1 cellular context compared by ENCODE assay signal in genomic region chr18:75247601-75248421, GRCh38.
TF ChIP-seq lines count a peak whose summit lies in the region.

No MANE protein-coding gene starts in this region.

TF ChIP-seq in GM12878, 131 proteins besides CTCF, POLR2A, EP300 and RAD21 (continued from another document):
- TF ChIP-seq PRDM15 (CRISPR knock-in tag; IDR thresholded peaks at IDR 0.05): no peak
- no peak for TF ChIP-seq ZZZ3 (IDR thresholded peaks at IDR 0.05; ENCODE audit: control insufficient read depth, insufficient read length, low read depth)
- 0 out of 2 replicates have a peak, but pooled peaks have one; percentile 33 for TF ChIP-seq CBFB (IDR thresholded peaks at IDR 0.05; ENCODE audit: low read depth)
- TF ChIP-seq SREBF2 (IDR thresholded peaks at IDR 0.05; ENCODE audit: low read length): no peak
- TF ChIP-seq RAD51 (IDR thresholded peaks at IDR 0.05): no peak
- no peak for TF ChIP-seq SMAD1 (IDR thresholded peaks at IDR 0.05; ENCODE audit: low read depth, partially characterized antibody)
- TF ChIP-seq E4F1 (IDR thresholded peaks at IDR 0.05; ENCODE audit: borderline replicate concordance, partially characterized antibody): no peak
- no peak for TF ChIP-seq EED (IDR thresholded peaks at IDR 0.05; ENCODE audit: low read depth)
- TF ChIP-seq GABPA (IDR thresholded peaks at IDR 0.05; ENCODE audit: low read depth): peak; percentile 43; the same call in 1 of the 2 replicates
- TF ChIP-seq ZBED1 (IDR thresholded peaks at IDR 0.05; ENCODE audit: borderline replicate concordance): no peak
- no peak for TF ChIP-seq IRF3 (IDR thresholded peaks at IDR 0.05)
- TF ChIP-seq RUNX3 (IDR thresholded peaks at IDR 0.05; ENCODE audit: low read length): peak; percentile 51
- no peak for TF ChIP-seq ZNF687 (IDR thresholded peaks at IDR 0.05)
- TF ChIP-seq CEBPZ (IDR thresholded peaks at IDR 0.05; ENCODE audit: low read depth, low read length): no peak
- peak; percentile 18; the same call in 1 of the 2 replicates for TF ChIP-seq ELK1 (IDR thresholded peaks at IDR 0.05; ENCODE audit: low read depth, low read length)
